In the genomic region with DNA sequence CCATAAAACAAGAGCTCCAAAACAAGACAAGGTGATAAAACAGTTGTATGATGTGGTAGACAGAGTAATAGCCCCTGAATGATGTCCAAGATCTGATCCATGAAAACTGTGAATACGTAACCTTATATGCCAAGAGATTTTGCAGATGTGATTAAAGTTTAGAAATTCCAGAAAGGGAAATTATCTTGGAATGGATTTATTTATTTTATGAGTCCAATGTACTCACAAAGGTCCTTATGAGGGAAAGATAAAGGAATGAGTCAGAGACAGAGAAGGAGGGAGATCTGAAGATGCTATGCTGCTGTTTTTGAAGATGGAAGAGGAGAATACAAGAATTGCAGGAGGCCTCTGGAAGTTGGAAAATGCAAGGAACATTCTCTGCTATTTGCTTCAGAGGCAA, we compare ENCODE assay signal across 16 cellular contexts.
DNase-seq lines count a peak whose midpoint lies in the region; ATAC-seq and TF ChIP-seq lines count a peak whose summit lies in the region.
"Had no signal": no experiment of that assay in that cellular context is flagged by ENCODE, and none has a peak within 500 bp of the region (broad histone marks: within the 10 kb centered on the region; RNA-seq: fewer than 3 reads in every experiment).

No MANE protein-coding gene starts in this region.

- no peak for ATAC-seq in GM21737 (IDR thresholded peaks at IDR 0.05; ENCODE audit: unreplicated experiment)
- no peak for ATAC-seq in GM18873 (IDR thresholded peaks at IDR 0.05; ENCODE audit: low FRiP score, unreplicated experiment)
- ATAC-seq in HG03521 (IDR thresholded peaks at IDR 0.05; ENCODE audit: unreplicated experiment) = no peak
- ATAC-seq: Right ventricle myocardium inferior had no signal

- no peaks in the 10 kb centered on the region for H3K79me2 ChIP-seq in fibroblast of lung (ENCODE audit: control insufficient read depth, insufficient read depth, low read length)

- H3K36me3 ChIP-seq in fibroblast of lung (ENCODE audit: control insufficient read depth, insufficient read depth, low read length) = no peaks in the 10 kb centered on the region
- no peaks in the 10 kb centered on the region for H3K36me3 ChIP-seq in skeletal muscle satellite cell (ENCODE audit: insufficient read depth, low read length)
- H3K36me3 ChIP-seq: BE2C had no signal

- no peak overlapping the region for H3K27ac ChIP-seq in fibroblast of lung (ENCODE audit: insufficient read depth, low read length)
- H3K27ac ChIP-seq: SK-N-MC had no signal

- no peaks in the 10 kb centered on the region for H4K20me1 ChIP-seq in fibroblast of lung (ENCODE audit: control insufficient read depth, extremely low read depth, insufficient read depth, low read length)

- H3K4me2 ChIP-seq in fibroblast of lung (ENCODE audit: extremely low read depth, insufficient read depth, low read length) (no peak overlapping the region), skeletal muscle satellite cell (ENCODE audit: low read length) (peak overlapping the region; percentile 62)

- H3K4me3 ChIP-seq in fibroblast of lung (replicated peaks in 1 of 4; ENCODE audit: control extremely low read depth in 1 of 4, insufficient read depth in 1 of 4, low read depth in 3 of 4, low read length in 4 of 4) = no peak overlapping the region
- H3K4me3 ChIP-seq in skeletal muscle satellite cell (ENCODE audit: low read length) = no peak overlapping the region
- H3K4me3 ChIP-seq: SK-N-MC had no signal

- H3K9me3 ChIP-seq in fibroblast of lung (ENCODE audit: control insufficient read depth, insufficient read depth, low read depth, low read length) = no peaks in the 10 kb centered on the region
- no peaks in the 10 kb centered on the region for H3K9me3 ChIP-seq in skeletal muscle satellite cell (replicated peaks; ENCODE audit: low read length)
- H3K9me3 ChIP-seq: BE2C had no signal

- H3K27me3 ChIP-seq in fibroblast of lung (ENCODE audit: control insufficient read depth, insufficient read depth, low read length) = no peaks in the 10 kb centered on the region
- H3K27me3 ChIP-seq in skeletal muscle satellite cell (ENCODE audit: control insufficient read depth, insufficient read depth, low read length) = no peaks in the 10 kb centered on the region
- H3K27me3 ChIP-seq: BE2C had no signal

- H2AFZ ChIP-seq in fibroblast of lung (ENCODE audit: low read length) = no peak overlapping the region

- H3K4me1 ChIP-seq in fibroblast of lung (ENCODE audit: control insufficient read depth, extremely low read depth, insufficient read depth, low read length) (no peaks in the 10 kb centered on the region), skeletal muscle satellite cell (ENCODE audit: control insufficient read depth, insufficient read depth, low read length) (peaks cover 2% of the 10 kb centered on the region)
- H3K4me1 ChIP-seq: BE2C had no signal

- no peak for TF ChIP-seq CTCF in fibroblast of lung (conservative IDR thresholded peaks at IDR 0.05 in 1 of 2, IDR thresholded peaks at IDR 0.05 in 1 of 2; ENCODE audit: low read depth in 1 of 2, low read length in 2 of 2)

- DNase-seq in H4 (ENCODE audit: low spot score) = peak; percentile 5
- peak; percentile 35 for DNase-seq in NCI-H226
- peak; percentile 42 to 43 for DNase-seq in fibroblast of lung (ENCODE audit: low read depth in 2 of 2)
- DNase-seq: BE2C; CD4-positive, alpha-beta memory T cell; DND-41; H7; NCI-H1048; NCI-H2107; NCI-H69 had no signal

- H3K9ac ChIP-seq in fibroblast of lung (ENCODE audit: insufficient read depth, low read length) = no peak overlapping the region
- no peak overlapping the region for H3K9ac ChIP-seq in skeletal muscle satellite cell (ENCODE audit: low read depth, low read length)
